In genomic region chr2:21101514-21102155, GRCh38 we compare ENCODE assay signal across 12 cellular contexts. TPM values are rescaled to one million over a fixed set of nuclear protein-coding genes. Genes with fewer than 3 reads are reported as not detected.
"Had no signal": no experiment of that assay in that cellular context is flagged by ENCODE, and none has a peak within 500 bp of the region (broad histone marks: within the 10 kb centered on the region; RNA-seq: fewer than 3 reads in every experiment).

No MANE protein-coding gene starts in this region.

RNA-seq across cellular contexts. Expression of gene TDRD15, which starts 22.1 kb away (rescaled TPM):
- total RNA-seq: activated CD4-positive, alpha-beta T cell treated with anti-CD3 and anti-CD28 coated beads for 36 hours; activated CD4-positive, alpha-beta T cell treated with anti-CD3 and anti-CD28 coated beads, Interleukin-2, amount 10 ng/mL, durations not matched to agents 7 days and 5 days; activated CD8-positive, alpha-beta T cell treated with anti-CD3 and anti-CD28 coated beads, Interleukin-2, amount 10 ng/mL, durations not matched to agents 7 days and 5 days; activated T-cell treated with anti-CD3 and anti-CD28 coated beads, Interleukin-2, amount 50 U/mL, for 72 hours; ascending aorta; cardiac muscle cell; LHCN-M2; Right ventricle myocardium superior; T-helper 2 cell treated with Interferon-gamma antibody and Interleukin-4, amounts not matched to agents 100 ng/mL and 5 ng/mL, for 36 hours had no signal
- polyA plus RNA-seq: adipose tissue, cardiac muscle cell had no signal

RNA-seq across cellular contexts. Expression of gene APOB, which starts 57.8 kb away (rescaled TPM):
- total RNA-seq: activated CD4-positive, alpha-beta T cell treated with anti-CD3 and anti-CD28 coated beads for 36 hours; activated CD4-positive, alpha-beta T cell treated with anti-CD3 and anti-CD28 coated beads, Interleukin-2, amount 10 ng/mL, durations not matched to agents 7 days and 5 days; activated CD8-positive, alpha-beta T cell treated with anti-CD3 and anti-CD28 coated beads, Interleukin-2, amount 10 ng/mL, durations not matched to agents 7 days and 5 days; activated naive CD8-positive, alpha-beta T cell treated with anti-CD3 and anti-CD28 coated beads, Interleukin-2, amount 10 ng/mL, durations not matched to agents 7 days and 5 days; activated T-cell treated with anti-CD3 and anti-CD28 coated beads, Interleukin-2, amount 50 U/mL, for 72 hours; activated T-helper 17 cell treated with anti-CD3 and anti-CD28 coated beads, Interleukin-2, amount 50 U/mL, for 72 hours; LHCN-M2; T-helper 2 cell treated with Interferon-gamma antibody and Interleukin-4, amounts not matched to agents 100 ng/mL and 5 ng/mL, for 36 hours had no signal
